2 cellular contexts compared by ENCODE assay signal in genomic region chr10:73791871-73792400, GRCh38.
TF ChIP-seq lines count a peak whose summit lies in the region.

No MANE protein-coding gene starts in this region.

TF ChIP-seq in GM12878, 131 proteins besides CTCF, POLR2A, EP300 and RAD21:
- TF ChIP-seq EZH2 (IDR thresholded peaks at IDR 0.05; ENCODE audit: borderline replicate concordance, control insufficient read depth, low read depth, low read length), result no peak
- no peak for TF ChIP-seq POLR2AphosphoS5 (IDR thresholded peaks at IDR 0.05; ENCODE audit: low read length)
- no peak for TF ChIP-seq MYC (IDR thresholded peaks at IDR 0.05; ENCODE audit: insufficient read depth, insufficient read length, insufficient replicate concordance, low read length, severe bottlenecking)
- TF ChIP-seq CREB1 (IDR thresholded peaks at IDR 0.05; ENCODE audit: low read depth), result no peak
- no peak for TF ChIP-seq SP1 (IDR thresholded peaks at IDR 0.05; ENCODE audit: low read depth, low read length)
- TF ChIP-seq EGR1 (IDR thresholded peaks at IDR 0.05; ENCODE audit: borderline replicate concordance in 1 of 2, low read depth in 2 of 2, low read length in 2 of 2), result no peak
- TF ChIP-seq NR2C1 (IDR thresholded peaks at IDR 0.05), result no peak
- TF ChIP-seq BHLHE40 (IDR thresholded peaks at IDR 0.05; ENCODE audit: borderline replicate concordance in 1 of 2, low read depth in 2 of 2, low read length in 1 of 2), result no peak

TF ChIP-seq in SK-N-SH treated with all-trans-retinoic acid at 6 μM for 48 hours, 23 proteins besides CTCF, POLR2A, EP300 and RAD21:
- TF ChIP-seq PATZ1 (CRISPR knock-in tag; IDR thresholded peaks at IDR 0.05; ENCODE audit: borderline replicate concordance), result no peak
- TF ChIP-seq OSR1 (CRISPR knock-in tag; IDR thresholded peaks at IDR 0.05), result no peak
- TF ChIP-seq CSRNP3 (CRISPR knock-in tag; IDR thresholded peaks at IDR 0.05), result no peak
TF ChIP-seq in SK-N-SH treated with all-trans-retinoic acid at 6 μM for 48 hours: peak in this region for 0.
